Comparison of ENCODE assay signal across 9 cellular contexts in genomic region chr3:184234224-184234623, GRCh38. TPM values are rescaled to one million over a fixed set of nuclear protein-coding genes. Genes with fewer than 3 reads are reported as not detected.
DNase-seq lines count a peak whose midpoint lies in the region; ATAC-seq and TF ChIP-seq lines count a peak whose summit lies in the region.
"Had no signal": no experiment of that assay in that cellular context is flagged by ENCODE, and none has a peak within 500 bp of the region (broad histone marks: within the 10 kb centered on the region; RNA-seq: fewer than 3 reads in every experiment).

No MANE protein-coding gene starts in this region.

- H3K27me3 Mint-ChIP-seq in type B pancreatic cell: peaks cover 55% of the 10 kb centered on the region
- H3K27me3 Mint-ChIP-seq in endothelial cell (ENCODE audit: unreplicated experiment): peaks cover 38% of the 10 kb centered on the region

- H3K27ac Mint-ChIP-seq in type B pancreatic cell: no peak overlapping the region
- H3K27ac Mint-ChIP-seq in endothelial cell (ENCODE audit: unreplicated experiment): no peak overlapping the region

- DNase-seq in AG20443 (ENCODE audit: low spot score): peak; percentile 82
- DNase-seq in HT-29 (ENCODE audit: low spot score): peak; percentile 91
- peak in 29 of 56 donors; percentile 10 to 69 (median 37) for DNase-seq in amygdala (lab: John Stamatoyannopoulos, UW)
- DNase-seq in islet precursor cell: peak; percentile 54
- no peak for DNase-seq in type B pancreatic cell (ENCODE audit: extremely low spot score, unreplicated experiment)
- DNase-seq in endothelial cell (ENCODE audit: low spot score): no peak
- DNase-seq: activated CD4-positive, alpha-beta T cell treated with anti-CD3 and anti-CD28 coated beads, Interleukin-2, amount 50 U/mL, for 48 hours had no signal

- H3K4me1 Mint-ChIP-seq in type B pancreatic cell (ENCODE audit: unreplicated experiment) (peaks cover 7% of the 10 kb centered on the region), endothelial cell (ENCODE audit: unreplicated experiment) (peaks cover 24% of the 10 kb centered on the region)

- TF ChIP-seq CTCF in type B pancreatic cell (conservative IDR thresholded peaks at IDR 0.05) (no peak), endothelial cell (IDR thresholded peaks at IDR 0.05; ENCODE audit: unreplicated experiment) (no peak)

- H3K4me3 Mint-ChIP-seq in type B pancreatic cell (no peak overlapping the region), endothelial cell (ENCODE audit: unreplicated experiment) (no peak overlapping the region)

- H3K36me3 Mint-ChIP-seq in type B pancreatic cell (no peaks in the 10 kb centered on the region), endothelial cell (ENCODE audit: low read depth, unreplicated experiment) (peaks cover 14% of the 10 kb centered on the region)

- ATAC-seq in HG02571 (IDR thresholded peaks at IDR 0.05; ENCODE audit: unreplicated experiment) (no peak), HG03196 (IDR thresholded peaks at IDR 0.05; ENCODE audit: unreplicated experiment) (no peak)

- H3K9me3 Mint-ChIP-seq in type B pancreatic cell: no peaks in the 10 kb centered on the region
- H3K9me3 Mint-ChIP-seq in endothelial cell (ENCODE audit: unreplicated experiment): no peaks in the 10 kb centered on the region

RNA-seq across cellular contexts. Expression of gene VWA5B2, which starts 4.8 kb away (rescaled TPM):
- 0.63 and 1.4 TPM in 2 replicates for total RNA-seq in HT-29 (2014; rRNA removed; shearing (Covaris generic))
- total RNA-seq in type B pancreatic cell (ENCODE audit: low replicate concordance) (23.7 and 38.7 TPM in 2 replicates), endothelial cell (ENCODE audit: unreplicated experiment) (1.1 TPM)

RNA-seq across cellular contexts. Expression of gene ALG3, which starts 14.5 kb away (rescaled TPM):
- total RNA-seq in HT-29 (2014; rRNA removed; shearing (Covaris generic)): 103 and 117 TPM in 2 replicates
- total RNA-seq in type B pancreatic cell (ENCODE audit: low replicate concordance): 55.7 and 55.8 TPM in 2 replicates
- 38.6 TPM for total RNA-seq in endothelial cell (ENCODE audit: unreplicated experiment)

RNA-seq across cellular contexts. Expression of gene EEF1AKMT4, which starts 15.2 kb away (rescaled TPM):
- total RNA-seq in HT-29 (2014; rRNA removed; shearing (Covaris generic)): 17.7 and 19.4 TPM in 2 replicates
- total RNA-seq in type B pancreatic cell (ENCODE audit: low replicate concordance) (6.4 and 10.2 TPM in 2 replicates), endothelial cell (ENCODE audit: unreplicated experiment) (5.7 TPM)

RNA-seq across cellular contexts. Expression of gene CAMK2N2, which starts 27.1 kb away (rescaled TPM):
- 0.13 TPM in 1 of 2 replicates, not detected in the other for total RNA-seq in HT-29 (2014; rRNA removed; shearing (Covaris generic))
- total RNA-seq in type B pancreatic cell (ENCODE audit: low replicate concordance): 1.9 TPM in 2 replicates
- total RNA-seq in endothelial cell (ENCODE audit: unreplicated experiment): not detected

RNA-seq across cellular contexts. Expression of gene ECE2, which starts 41.6 kb away (rescaled TPM):
- not detected in 2 replicates for total RNA-seq in HT-29 (2014; rRNA removed; shearing (Covaris generic))
- total RNA-seq in type B pancreatic cell (ENCODE audit: low replicate concordance) (not detected in 2 replicates), endothelial cell (ENCODE audit: unreplicated experiment) (not detected)

Comparison
In these comparisons a context has a peak if more than half of its experiments do, and no peak if none do; other contexts are left out.
1. DNase-seq: peak in AG20443 (single experiment), HT-29 (single experiment), amygdala (29 of 56) and islet precursor cell (single experiment); none in type B pancreatic cell (single experiment) and endothelial cell (single experiment).
2. RNA of gene VWA5B2, which starts 4.8 kb away (total RNA-seq): 23.7 to 38.7 TPM in type B pancreatic cell; 0.63 to 1.4 TPM in HT-29 and 1.1 TPM in endothelial cell (single experiment); every median in the first group is over 10 times any median in the second.